15 cellular contexts compared by ENCODE assay signal in genomic region chr2:74095629-74096028, GRCh38. TPM values are rescaled to one million over a fixed set of nuclear protein-coding genes. Genes with fewer than 3 reads are reported as not detected.
DNase-seq lines count a peak whose midpoint lies in the region; ATAC-seq and TF ChIP-seq lines count a peak whose summit lies in the region.
"Had no signal": no experiment of that assay in that cellular context is flagged by ENCODE, and none has a peak within 500 bp of the region (broad histone marks: within the 10 kb centered on the region; RNA-seq: fewer than 3 reads in every experiment).

No MANE protein-coding gene starts in this region.

- no peak overlapping the region for H3K4me3 ChIP-seq in colonic mucosa
- no peak overlapping the region for H3K4me3 ChIP-seq in mesodermal cell (ENCODE audit: extremely low read depth, insufficient read depth, low read length, poor library complexity, severe bottlenecking)
- H3K4me3 ChIP-seq: A549 had no signal

- peak; percentile 11 for DNase-seq in activated CD8-positive, alpha-beta memory T cell treated with anti-CD3 and anti-CD28 coated beads, Interleukin-2, amount 10 ng/mL, durations not matched to agents 7 days and 5 days
- DNase-seq in activated CD8-positive, alpha-beta memory T cell treated with anti-CD3 and anti-CD28 coated beads for 24 hours, result no peak
- DNase-seq in colonic mucosa (no peak), type B pancreatic cell (ENCODE audit: extremely low spot score, unreplicated experiment) (no peak), COLO829 (ENCODE audit: low spot score) (no peak)
- DNase-seq in stimulated activated CD8-positive, alpha-beta memory T cell treated with anti-CD3 and anti-CD28 coated beads, Interleukin-4, amount 100 ng/mL, for 48 hours, result no peak
- DNase-seq: DMS 273 treated with DMSO at 0.1 percent for 48 hours, EL, NCI-H1930, NCI-H748 treated with DMSO at 0.1 percent for 48 hours, RPMI8226 had no signal

- no peak for ATAC-seq in activated CD8-positive, alpha-beta memory T cell treated with anti-CD3 and anti-CD28 coated beads, Interleukin-2, amount 10 ng/mL, durations not matched to agents 7 days and 5 days
- ATAC-seq in GM21447 (IDR thresholded peaks at IDR 0.05; ENCODE audit: unreplicated experiment), result no peak
- ATAC-seq: A549 had no signal

- no peak overlapping the region for H3K27ac Mint-ChIP-seq in activated CD8-positive, alpha-beta memory T cell treated with anti-CD3 and anti-CD28 coated beads, Interleukin-2, amount 10 ng/mL, durations not matched to agents 7 days and 5 days
- peak overlapping the region; percentile 66 for H3K27ac Mint-ChIP-seq in type B pancreatic cell

- H3K9me3 ChIP-seq in colonic mucosa, result no peaks in the 10 kb centered on the region
- H3K9me3 ChIP-seq in mesodermal cell (ENCODE audit: control insufficient read depth, low read length), result no peaks in the 10 kb centered on the region
- H3K9me3 ChIP-seq: A549 had no signal

- H3K4me1 ChIP-seq in colonic mucosa, result no peaks in the 10 kb centered on the region
- peaks cover 9% of the 10 kb centered on the region for H3K4me1 ChIP-seq in mesodermal cell (ENCODE audit: control insufficient read depth, insufficient read depth, low read length, poor library complexity, severe bottlenecking)
- H3K4me1 ChIP-seq: A549 had no signal

- H3K27ac ChIP-seq in colonic mucosa (peak overlapping the region; percentile 32), mesodermal cell (ENCODE audit: low read depth, low read length, severe bottlenecking) (peak overlapping the region; percentile 45)
- H3K27ac ChIP-seq: A549, HL-60 had no signal

- no peak overlapping the region for H3K9ac ChIP-seq in colonic mucosa (ENCODE audit: low read depth in 2 of 2, low read length in 2 of 2)

- H3K36me3 ChIP-seq in colonic mucosa (peaks cover 18% of the 10 kb centered on the region), mesodermal cell (ENCODE audit: control insufficient read depth, insufficient read depth, low read length) (peaks cover 78% of the 10 kb centered on the region)

- no peaks in the 10 kb centered on the region for H3K27me3 ChIP-seq in colonic mucosa

- H3K36me3 Mint-ChIP-seq in activated CD8-positive, alpha-beta memory T cell treated with anti-CD3 and anti-CD28 coated beads, Interleukin-2, amount 10 ng/mL, durations not matched to agents 7 days and 5 days, result peaks cover 10% of the 10 kb centered on the region
- H3K36me3 Mint-ChIP-seq in type B pancreatic cell, result peaks cover 16% of the 10 kb centered on the region

- intact Hi-C loops in colonic mucosa (cut with DNase I), result no loop called here

- H3K4me3 Mint-ChIP-seq in activated CD8-positive, alpha-beta memory T cell treated with anti-CD3 and anti-CD28 coated beads, Interleukin-2, amount 10 ng/mL, durations not matched to agents 7 days and 5 days, result no peak overlapping the region
- no peak overlapping the region for H3K4me3 Mint-ChIP-seq in type B pancreatic cell

- no peaks in the 10 kb centered on the region for H3K4me1 Mint-ChIP-seq in activated CD8-positive, alpha-beta memory T cell treated with anti-CD3 and anti-CD28 coated beads, Interleukin-2, amount 10 ng/mL, durations not matched to agents 7 days and 5 days
- H3K4me1 Mint-ChIP-seq in type B pancreatic cell (ENCODE audit: unreplicated experiment), result peaks cover 6% of the 10 kb centered on the region

- no peaks in the 10 kb centered on the region for H3K27me3 Mint-ChIP-seq in activated CD8-positive, alpha-beta memory T cell treated with anti-CD3 and anti-CD28 coated beads, Interleukin-2, amount 10 ng/mL, durations not matched to agents 7 days and 5 days
- no peaks in the 10 kb centered on the region for H3K27me3 Mint-ChIP-seq in type B pancreatic cell

- CTCF ChIA-PET in activated CD8-positive, alpha-beta memory T cell treated with anti-CD3 and anti-CD28 coated beads, Interleukin-2, amount 10 ng/mL, durations not matched to agents 7 days and 5 days (lab: Charles Lee), result no interaction called here

- TF ChIP-seq CTCF in colonic mucosa (IDR thresholded peaks at IDR 0.05) (no peak), type B pancreatic cell (conservative IDR thresholded peaks at IDR 0.05) (no peak)

- 100% methylated on average over 2 to 3 of the region's 3 CpGs for WGBS in mesodermal cell (ENCODE audit: insufficient coverage in 2 of 2), 2 experiments

- H3K9me3 Mint-ChIP-seq in activated CD8-positive, alpha-beta memory T cell treated with anti-CD3 and anti-CD28 coated beads, Interleukin-2, amount 10 ng/mL, durations not matched to agents 7 days and 5 days (ENCODE audit: low read depth), result no peaks in the 10 kb centered on the region
- no peaks in the 10 kb centered on the region for H3K9me3 Mint-ChIP-seq in type B pancreatic cell

RNA-seq across cellular contexts. Expression of gene BOLA3, which starts 52.1 kb away (rescaled TPM):
- 10 to 100 TPM; 69.5 to 76.1 TPM for total RNA-seq in activated CD8-positive, alpha-beta memory T cell treated with anti-CD3 and anti-CD28 coated beads, Interleukin-2, amount 10 ng/mL, durations not matched to agents 7 days and 5 days
- total RNA-seq in colonic mucosa (10 to 100 TPM; 44.8 to 95.1 TPM), type B pancreatic cell (ENCODE audit: low replicate concordance) (35.6 and 54.3 TPM in 2 replicates)
- 63.5 TPM for polyA plus RNA-seq in mesodermal cell (2013, experiment 1 of 2)
- 67.9 TPM for polyA plus RNA-seq in mesodermal cell (2013, experiment 2 of 2)
